ENCODE assay signal across 8 cellular contexts in the genomic region with DNA sequence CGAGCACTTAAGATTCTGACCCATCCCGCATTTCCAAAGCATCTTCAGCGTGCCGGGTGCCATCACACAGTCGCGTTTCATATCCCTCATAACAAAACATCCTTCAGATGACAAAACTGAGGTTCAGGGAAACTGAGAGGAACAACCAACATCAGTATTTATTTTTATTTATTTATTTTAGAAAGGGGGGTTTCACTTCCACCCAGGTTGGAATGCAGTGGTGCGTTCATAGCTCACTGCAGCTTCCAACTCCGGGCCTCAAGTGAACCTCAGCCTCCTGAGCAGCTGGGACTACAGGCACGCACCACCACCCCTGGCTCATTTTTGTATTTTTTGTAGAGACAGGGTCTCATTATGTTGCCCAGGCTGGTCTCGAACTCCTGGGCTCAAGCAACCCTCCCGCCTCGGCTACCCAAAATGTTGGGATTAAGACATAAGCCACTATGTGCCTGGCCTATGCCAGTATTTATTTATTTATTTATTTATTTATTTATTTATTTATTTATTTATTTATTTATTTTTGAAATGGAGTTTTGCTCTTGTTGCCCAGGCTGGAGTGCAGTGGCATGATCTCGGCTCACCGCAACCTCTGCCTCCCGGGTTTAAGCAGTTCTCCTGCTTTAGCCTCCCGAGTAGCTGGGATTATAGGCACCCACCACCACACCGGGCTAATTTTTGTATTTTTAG. TPM values are rescaled to one million over a fixed set of nuclear protein-coding genes. Genes with fewer than 3 reads are reported as not detected.
DNase-seq lines count a peak whose midpoint lies in the region; ATAC-seq and TF ChIP-seq lines count a peak whose summit lies in the region.
"Not testable (repeated sequence)": the region's sequence is repeated elsewhere in the genome, so short reads cannot be mapped to it uniquely, and the experiment has no call there.

No MANE protein-coding gene starts in this region.

- not testable (repeated sequence) for H3K36me3 ChIP-seq in DND-41 (ENCODE audit: insufficient read depth, low read length); KMS-11 (ENCODE audit: insufficient read depth)

- CTCF ChIA-PET in activated CD8-positive, alpha-beta T cell treated with anti-CD3 and anti-CD28 coated beads for 36 hours (lab: Charles Lee), result interaction anchor here (1.5 kb wide), 1 partner anchor 201 kb away, joined by 3 read pairs; no protein-coding TSS in a partner anchor

- H3K9me3 Mint-ChIP-seq in activated CD8-positive, alpha-beta T cell treated with anti-CD3 and anti-CD28 coated beads for 36 hours; immature natural killer cell; osteocyte (ENCODE audit: unreplicated experiment): not testable (repeated sequence)

- H3K27ac Mint-ChIP-seq in activated CD8-positive, alpha-beta T cell treated with anti-CD3 and anti-CD28 coated beads for 36 hours, result peak overlapping the region; percentile 93
- H3K27ac Mint-ChIP-seq in immature natural killer cell (peak overlapping the region; percentile 93 to 99 (median 95)), osteocyte (ENCODE audit: unreplicated experiment) (peak overlapping the region; percentile 98)

- H2AFZ ChIP-seq in DND-41 (ENCODE audit: low read depth, low read length) (peak overlapping the region; percentile 62), KMS-11 (ENCODE audit: low read depth) (peak overlapping the region; percentile 51; the same call in 1 of the 2 replicates)

- intact Hi-C loops in activated CD8-positive, alpha-beta T cell treated with anti-CD3 and anti-CD28 coated beads for 36 hours (cut with micrococcal nuclease), result loop anchor here (1.0 to 5.0 kb wide), 2 partner anchors 23 to 48 kb away; no protein-coding TSS in a partner anchor

- not testable (repeated sequence) for ATAC-seq in DND-41 (ENCODE audit: insufficient read depth, low read depth); activated CD8-positive, alpha-beta T cell treated with anti-CD3 and anti-CD28 coated beads for 36 hours
- peak; percentile 11 for ATAC-seq in GM21723 (IDR thresholded peaks at IDR 0.05; ENCODE audit: unreplicated experiment)

- POLR2A ChIA-PET in activated CD8-positive, alpha-beta T cell treated with anti-CD3 and anti-CD28 coated beads for 36 hours (lab: Charles Lee), result interaction anchor here (3.5 to 4.7 kb wide), 2 partner anchors 11 to 25 kb away, joined by 36 to 45 read pairs; a partner anchor contains a TSS

- H3K27ac ChIP-seq in DND-41 (ENCODE audit: low read length) (peak overlapping the region; percentile 96), KMS-11 (peak overlapping the region; percentile 79), caudate nucleus (ENCODE audit: low read depth, low read length) (peak overlapping the region; percentile 99), temporal lobe (ENCODE audit: low read depth, low read length) (peak overlapping the region; percentile 100)

- not testable (repeated sequence) for TF ChIP-seq CTCF in DND-41 (IDR thresholded peaks at IDR 0.05; ENCODE audit: borderline replicate concordance, extremely low read depth, low read length, poor library complexity, severe bottlenecking); KMS-11 (conservative IDR thresholded peaks at IDR 0.05; ENCODE audit: low read depth, low read length); activated CD8-positive, alpha-beta T cell treated with anti-CD3 and anti-CD28 coated beads for 36 hours (IDR thresholded peaks at IDR 0.05); osteocyte (IDR thresholded peaks at IDR 0.05)

- H3K27me3 Mint-ChIP-seq in activated CD8-positive, alpha-beta T cell treated with anti-CD3 and anti-CD28 coated beads for 36 hours; osteocyte (ENCODE audit: unreplicated experiment): not testable (repeated sequence)
- H3K27me3 Mint-ChIP-seq in immature natural killer cell (ENCODE audit: low read depth in 3 of 3), result peaks cover 3 to 16% (median 11%) of the 10 kb centered on the region in 3 donors

- peak overlapping the region; percentile 63 for H3K9ac ChIP-seq in DND-41 (ENCODE audit: low read depth, low read length)
- H3K9ac ChIP-seq in KMS-11, result peak overlapping the region; percentile 43; the same call in 1 of the 2 replicates

- H3K27me3 ChIP-seq in DND-41 (ENCODE audit: insufficient read depth, low read length, poor library complexity); KMS-11 (ENCODE audit: insufficient read depth, low read depth): not testable (repeated sequence)

- peaks cover 40% of the 10 kb centered on the region for H3K4me1 ChIP-seq in DND-41 (ENCODE audit: insufficient read depth, low read length)
- H3K4me1 ChIP-seq in KMS-11 (ENCODE audit: low read depth, poor library complexity, severe bottlenecking), result peaks cover 85% of the 10 kb centered on the region

- peaks cover 67% of the 10 kb centered on the region for H3K4me1 Mint-ChIP-seq in activated CD8-positive, alpha-beta T cell treated with anti-CD3 and anti-CD28 coated beads for 36 hours (ENCODE audit: low read depth)
- H3K4me1 Mint-ChIP-seq in immature natural killer cell (peaks cover 88 to 89% of the 10 kb centered on the region in 2 donors), osteocyte (ENCODE audit: unreplicated experiment) (peaks cover 70% of the 10 kb centered on the region)

- H3K36me3 Mint-ChIP-seq in activated CD8-positive, alpha-beta T cell treated with anti-CD3 and anti-CD28 coated beads for 36 hours (ENCODE audit: low read depth); immature natural killer cell; osteocyte (ENCODE audit: unreplicated experiment): not testable (repeated sequence)

- peak overlapping the region; percentile 72 for H3K4me2 ChIP-seq in DND-41 (ENCODE audit: insufficient read depth, low read length)
- peak overlapping the region; percentile 91 for H3K4me2 ChIP-seq in KMS-11

- not testable (repeated sequence) for H3K79me2 ChIP-seq in DND-41 (ENCODE audit: insufficient read depth, low read length); KMS-11 (ENCODE audit: insufficient read depth, low read depth)

- DNase-seq in DND-41; activated CD8-positive, alpha-beta T cell treated with anti-CD3 and anti-CD28 coated beads for 36 hours; caudate nucleus (lab: John Stamatoyannopoulos, UW); immature natural killer cell; osteocyte (ENCODE audit: extremely low spot score, unreplicated experiment): not testable (repeated sequence)

- peak overlapping the region in 1 of 2 experiments; percentile 55; a peak in 2 of 4 replicates for H3K4me3 ChIP-seq in DND-41 (ENCODE audit: low read depth in 1 of 2, low read length in 2 of 2)
- not testable (repeated sequence) for H3K4me3 ChIP-seq in KMS-11 (IDR thresholded peaks at IDR 0.05; ENCODE audit: insufficient read depth, low read depth, low read length)

- H3K4me3 Mint-ChIP-seq in activated CD8-positive, alpha-beta T cell treated with anti-CD3 and anti-CD28 coated beads for 36 hours, result peak overlapping the region; percentile 77
- peak overlapping the region; percentile 79 to 91 (median 85) for H3K4me3 Mint-ChIP-seq in immature natural killer cell
- not testable (repeated sequence) for H3K4me3 Mint-ChIP-seq in osteocyte (ENCODE audit: unreplicated experiment)

- not testable (repeated sequence) for H4K20me1 ChIP-seq in DND-41 (ENCODE audit: insufficient read depth, low read length); KMS-11 (ENCODE audit: insufficient read depth)

- H3K9me3 ChIP-seq in DND-41 (ENCODE audit: insufficient read depth, low read length, severe bottlenecking), result not testable (repeated sequence)

RNA-seq across cellular contexts. Expression of a gene that starts 24.4 kb away (rescaled TPM):
- 1,000 to 10,000 TPM; 1,071 to 1,096 TPM for total RNA-seq in activated CD8-positive, alpha-beta T cell treated with anti-CD3 and anti-CD28 coated beads for 36 hours
- polyA plus RNA-seq in immature natural killer cell, result 100 to 1,000 TPM; 437 to 876 (median 450) TPM
- total RNA-seq in osteocyte (288 and 290 TPM in 2 replicates), temporal lobe (20.4 TPM)

RNA-seq across cellular contexts. Expression of a gene that starts 33.2 kb away (rescaled TPM):
- total RNA-seq in activated CD8-positive, alpha-beta T cell treated with anti-CD3 and anti-CD28 coated beads for 36 hours, result 10 to 100 TPM; 61.6 to 66.2 TPM
- polyA plus RNA-seq in immature natural killer cell, result 10 to 100 TPM; 36.9 to 57.6 (median 40.5) TPM
- 39.1 and 40.6 TPM in 2 replicates for total RNA-seq in osteocyte
- 35.9 TPM for total RNA-seq in temporal lobe

RNA-seq across cellular contexts. Expression of a gene that starts 33.5 kb away (rescaled TPM):
- 100 to 1,000 TPM in 1 of 2 experiments, 10 to 100 TPM in 1; 94.6 to 101 TPM for total RNA-seq in activated CD8-positive, alpha-beta T cell treated with anti-CD3 and anti-CD28 coated beads for 36 hours
- 100 to 1,000 TPM; 291 to 366 (median 328) TPM for polyA plus RNA-seq in immature natural killer cell
- total RNA-seq in osteocyte (61.7 and 70.3 TPM in 2 replicates), temporal lobe (17.0 TPM)

Comparison
In these comparisons a context has a peak if more than half of its experiments do, and no peak if none do; other contexts are left out.
1. RNA of a gene that starts 24.4 kb away (total RNA-seq): 1,071 to 1,096 TPM in activated CD8-positive, alpha-beta T cell treated with anti-CD3 and anti-CD28 coated beads for 36 hours and 288 to 290 TPM in osteocyte; 20.4 TPM in temporal lobe (single experiment); every median in the first group is over 10 times any median in the second.
2. Peak in every context shown above with its lines, with median percentiles within 50 percentile points of each other: H3K27ac ChIP-seq and H3K27ac Mint-ChIP-seq.